ENCODE assay signal across 11 cellular contexts in genomic region chrX:19709812-19710518, GRCh38.
A peak's percentile ranks its signal among the peaks of the same experiment; 100 is the strongest.
DNase-seq lines count a peak whose midpoint lies in the region; ATAC-seq, FAIRE-seq and TF ChIP-seq lines count a peak whose summit lies in the region.
"Had no signal": no experiment of that assay in that cellular context is flagged by ENCODE, and none has a peak within 500 bp of the region (broad histone marks: within the 10 kb centered on the region; RNA-seq: fewer than 3 reads in every experiment).

No MANE protein-coding gene starts in this region.

- in situ Hi-C loops in mammary epithelial cell (cut with MboI; ENCODE audit: low sequenced_read_pairs in 2 of 2): no loop called here

- H3K27ac ChIP-seq in mammary epithelial cell (ENCODE audit: insufficient read depth, low read depth, low read length) (peak overlapping the region; percentile 90), left lung (no peak overlapping the region)
- H3K27ac ChIP-seq: gastrocnemius medialis had no signal

- H2AFZ ChIP-seq in mammary epithelial cell (ENCODE audit: low read depth, low read length): no peak overlapping the region

- intact Hi-C loops in mammary epithelial cell (cut with micrococcal nuclease): loop anchor here (1.0 kb wide), 2 partner anchors 29 to 33 kb away; no protein-coding TSS in a partner anchor
- intact Hi-C loops in left lung (cut with DNase I): no loop called here

- H3K36me3 ChIP-seq in mammary epithelial cell (ENCODE audit: insufficient read depth, low read length) (no peaks in the 10 kb centered on the region), left lung (peaks cover 0 to 5% of the 10 kb centered on the region in 2 donors)
- H3K36me3 ChIP-seq: gastrocnemius medialis had no signal

- CTCF ChIA-PET in mammary epithelial cell (lab: Charles Lee; ENCODE audit: low non-redundant PET): no interaction called here

- H3K4me1 ChIP-seq in mammary epithelial cell (ENCODE audit: insufficient read depth, low read length): peaks cover 17% of the 10 kb centered on the region
- H3K4me1 ChIP-seq in left lung: peaks cover 0 to 6% of the 10 kb centered on the region in 2 donors
- H3K4me1 ChIP-seq: gastrocnemius medialis had no signal

- TF ChIP-seq CTCF in mammary epithelial cell (conservative IDR thresholded peaks at IDR 0.05 in 1 of 2, IDR thresholded peaks at IDR 0.05 in 1 of 2; ENCODE audit: extremely low read depth in 1 of 2, insufficient read depth in 1 of 2, low read depth in 1 of 2, low read length in 2 of 2) (no peak), left lung (IDR thresholded peaks at IDR 0.05) (no peak)

- H3K4me3 ChIP-seq in mammary epithelial cell (replicated peaks in 1 of 3; ENCODE audit: insufficient read depth in 1 of 3, low read depth in 2 of 3, low read length in 3 of 3): no peak overlapping the region
- H3K4me3 ChIP-seq in left lung: no peak overlapping the region
- H3K4me3 ChIP-seq: gastrocnemius medialis had no signal

- no peaks in the 10 kb centered on the region for H3K79me2 ChIP-seq in mammary epithelial cell (ENCODE audit: insufficient read depth, low read length)

- peak overlapping the region; percentile 52 for H3K9ac ChIP-seq in mammary epithelial cell (ENCODE audit: insufficient read depth, low read length)

- dilution Hi-C loops in mammary epithelial cell (cut with HindIII; ENCODE audit: low sequenced_read_pairs): no loop called here

- H3K4me2 ChIP-seq in mammary epithelial cell (ENCODE audit: insufficient read depth, low read depth, low read length): no peak overlapping the region

- H3K27me3 ChIP-seq in mammary epithelial cell (ENCODE audit: insufficient read depth, low read length): no peaks in the 10 kb centered on the region
- H3K27me3 ChIP-seq in left lung: no peaks in the 10 kb centered on the region
- H3K27me3 ChIP-seq: gastrocnemius medialis had no signal

- BruUV-seq in mammary epithelial cell (replicated peaks; lab: Mats Ljungman, UMichigan): TSS peak; percentile 88

- H3K9me3 ChIP-seq in mammary epithelial cell (replicated peaks; ENCODE audit: insufficient read depth, low read length) (no peaks in the 10 kb centered on the region), left lung (no peaks in the 10 kb centered on the region)
- H3K9me3 ChIP-seq: gastrocnemius medialis had no signal

- WGBS in mammary epithelial cell (ENCODE audit: low coverage, missing lambda C conversion rate): 23% methylated on average over 9 of the region's 9 CpGs

- peak; percentile 3 for DNase-seq in CD1c-positive myeloid dendritic cell (ENCODE audit: extremely low spot score)
- DNase-seq in HTR-8/SVneo (ENCODE audit: insufficient read length, low spot score): peak; percentile 36
- DNase-seq in mammary epithelial cell: peak; percentile 95
- DNase-seq in left lung: no peak
- no peak for DNase-seq in NCI-H2107 treated with DMSO at 0.1 percent for 48 hours (lab: John Stamatoyannopoulos, UW; ENCODE audit: unreplicated experiment)
- DNase-seq in activated effector memory CD4-positive, alpha-beta T cell treated with anti-CD3 and anti-CD28 coated beads, Interleukin-2, amount 50 U/mL, for 16 hours: no peak
- DNase-seq in MV-4-11 (lab: John Stamatoyannopoulos, UW): no peak
- DNase-seq: DMS79, gastrocnemius medialis, NCI-H446 had no signal

- ATAC-seq in left lung (peak; percentile 36), HG03139 (IDR thresholded peaks at IDR 0.05; ENCODE audit: unreplicated experiment) (no peak)
- ATAC-seq: gastrocnemius medialis had no signal

- H4K20me1 ChIP-seq in mammary epithelial cell (ENCODE audit: insufficient read depth, low read length): no peaks in the 10 kb centered on the region

- no peak for FAIRE-seq in HTR-8/SVneo (lab: Jason Lieb, UNC)

Comparison
In these comparisons a context has a peak if more than half of its experiments do, and no peak if none do; other contexts are left out.
1. DNase-seq: peak in CD1c-positive myeloid dendritic cell (single experiment), HTR-8/SVneo (single experiment) and mammary epithelial cell (single experiment); none in left lung (0 of 2), NCI-H2107 treated with DMSO at 0.1 percent for 48 hours (single experiment), activated effector memory CD4-positive, alpha-beta T cell treated with anti-CD3 and anti-CD28 coated beads, Interleukin-2, amount 50 U/mL, for 16 hours (single experiment) and MV-4-11 (single experiment).